ENCODE assay signal across 10 cellular contexts in genomic region chr1:55195523-55196233, GRCh38. TPM values are rescaled to one million over a fixed set of nuclear protein-coding genes. Genes with fewer than 3 reads are reported as not detected.
A peak's percentile ranks its signal among the peaks of the same experiment; 100 is the strongest.
DNase-seq lines count a peak whose midpoint lies in the region; ATAC-seq, FAIRE-seq and TF ChIP-seq lines count a peak whose summit lies in the region.
"Had no signal": no experiment of that assay in that cellular context is flagged by ENCODE, and none has a peak within 500 bp of the region (broad histone marks: within the 10 kb centered on the region; RNA-seq: fewer than 3 reads in every experiment).

No MANE protein-coding gene starts in this region.

- H3K27ac Mint-ChIP-seq in activated naive CD4-positive, alpha-beta T cell treated with anti-CD3 and anti-CD28 coated beads, Interleukin-2, amount 50 U/mL, for 24 hours: peak overlapping the region; percentile 75
- peak overlapping the region; percentile 14 to 83 for H3K27ac Mint-ChIP-seq in stimulated activated naive CD8-positive, alpha-beta T cell treated with anti-CD3 and anti-CD28 coated beads, Interleukin-15, amount 100 ng/mL, for 72 hours
- H3K27ac Mint-ChIP-seq in mesothelial cell of epicardium: no peak overlapping the region

- H3K4me3 Mint-ChIP-seq in activated naive CD4-positive, alpha-beta T cell treated with anti-CD3 and anti-CD28 coated beads, Interleukin-2, amount 50 U/mL, for 24 hours: peak overlapping the region; percentile 38
- peak overlapping the region; percentile 18 to 56 for H3K4me3 Mint-ChIP-seq in stimulated activated naive CD8-positive, alpha-beta T cell treated with anti-CD3 and anti-CD28 coated beads, Interleukin-15, amount 100 ng/mL, for 72 hours
- H3K4me3 Mint-ChIP-seq in mesothelial cell of epicardium: no peak overlapping the region

- H3K9me3 Mint-ChIP-seq in activated naive CD4-positive, alpha-beta T cell treated with anti-CD3 and anti-CD28 coated beads, Interleukin-2, amount 50 U/mL, for 24 hours: no peaks in the 10 kb centered on the region
- no peaks in the 10 kb centered on the region for H3K9me3 Mint-ChIP-seq in stimulated activated naive CD8-positive, alpha-beta T cell treated with anti-CD3 and anti-CD28 coated beads, Interleukin-15, amount 100 ng/mL, for 72 hours
- H3K9me3 Mint-ChIP-seq in mesothelial cell of epicardium: peaks cover 7% of the 10 kb centered on the region

- TF ChIP-seq POLR2A in esophagus squamous epithelium (IDR thresholded peaks at IDR 0.05): no peak

- 73 to 86% methylated on average over 3 of the region's 3 CpGs for WGBS in esophagus squamous epithelium, 2 donors

- no peak for DNase-seq in activated naive CD4-positive, alpha-beta T cell treated with Interleukin-2 at 50 U/mL for 16 hours
- DNase-seq in HL-60 (ENCODE audit: low read depth in 1 of 2, low spot score in 1 of 2) (peak; percentile 52 to 80), bronchial epithelial cell (ENCODE audit: low read depth) (peak; percentile 66), mesothelial cell of epicardium (ENCODE audit: low spot score in 2 of 2, unreplicated experiment in 2 of 2) (no peak), esophagus squamous epithelium (lab: John Stamatoyannopoulos, UW) (no peak)
- DNase-seq in stimulated activated naive CD8-positive, alpha-beta T cell treated with anti-CD3 and anti-CD28 coated beads, Interleukin-15, amount 100 ng/mL, for 72 hours: no peak
- DNase-seq: posterior cingulate gyrus had no signal

- TF ChIP-seq CTCF in HL-60 (IDR thresholded peaks at IDR 0.05; ENCODE audit: insufficient read depth, low read length): no peak
- no peak for TF ChIP-seq CTCF in bronchial epithelial cell (IDR thresholded peaks at IDR 0.05; ENCODE audit: insufficient read depth, low read length, severe bottlenecking)
- TF ChIP-seq CTCF in mesothelial cell of epicardium (IDR thresholded peaks at IDR 0.05; ENCODE audit: unreplicated experiment): no peak
- TF ChIP-seq CTCF in esophagus squamous epithelium (IDR thresholded peaks at IDR 0.05): no peak

- peaks cover 1% of the 10 kb centered on the region for H3K36me3 ChIP-seq in bronchial epithelial cell (ENCODE audit: control insufficient read depth, insufficient read depth, low read length)
- no peaks in the 10 kb centered on the region for H3K36me3 ChIP-seq in esophagus squamous epithelium

- H3K27me3 Mint-ChIP-seq in activated naive CD4-positive, alpha-beta T cell treated with anti-CD3 and anti-CD28 coated beads, Interleukin-2, amount 50 U/mL, for 24 hours: no peaks in the 10 kb centered on the region
- H3K27me3 Mint-ChIP-seq in stimulated activated naive CD8-positive, alpha-beta T cell treated with anti-CD3 and anti-CD28 coated beads, Interleukin-15, amount 100 ng/mL, for 72 hours: no peaks in the 10 kb centered on the region
- H3K27me3 Mint-ChIP-seq in mesothelial cell of epicardium (ENCODE audit: low read depth): no peaks in the 10 kb centered on the region

- peaks cover 14% of the 10 kb centered on the region for H3K36me3 Mint-ChIP-seq in activated naive CD4-positive, alpha-beta T cell treated with anti-CD3 and anti-CD28 coated beads, Interleukin-2, amount 50 U/mL, for 24 hours
- H3K36me3 Mint-ChIP-seq in mesothelial cell of epicardium: peaks cover 14% of the 10 kb centered on the region

- H3K27ac ChIP-seq in HL-60 (replicated peaks) (peak overlapping the region; percentile 47), esophagus squamous epithelium (no peak overlapping the region)
- H3K27ac ChIP-seq: BLaER1 had no signal

- intact Hi-C loops in esophagus squamous epithelium (cut with DNase I): no loop called here

- peaks cover 4 to 34% (median 9%) of the 10 kb centered on the region in 3 donors for H3K4me1 ChIP-seq in esophagus squamous epithelium

- H3K9me3 ChIP-seq in esophagus squamous epithelium: no peaks in the 10 kb centered on the region

- peaks cover 82% of the 10 kb centered on the region for H3K4me1 Mint-ChIP-seq in activated naive CD4-positive, alpha-beta T cell treated with anti-CD3 and anti-CD28 coated beads, Interleukin-2, amount 50 U/mL, for 24 hours
- peaks cover 65% of the 10 kb centered on the region for H3K4me1 Mint-ChIP-seq in stimulated activated naive CD8-positive, alpha-beta T cell treated with anti-CD3 and anti-CD28 coated beads, Interleukin-15, amount 100 ng/mL, for 72 hours
- peaks cover 5% of the 10 kb centered on the region for H3K4me1 Mint-ChIP-seq in mesothelial cell of epicardium

- peak; percentile 82 for ATAC-seq in stimulated activated naive CD8-positive, alpha-beta T cell treated with anti-CD3 and anti-CD28 coated beads, Interleukin-15, amount 100 ng/mL, for 72 hours
- no peak for ATAC-seq in HG03135 (IDR thresholded peaks at IDR 0.05; ENCODE audit: unreplicated experiment)

- H3K27me3 ChIP-seq in HL-60 (ENCODE audit: insufficient read depth, poor library complexity, severe bottlenecking) (no peaks in the 10 kb centered on the region), bronchial epithelial cell (ENCODE audit: control insufficient read depth, insufficient read depth, low read length) (no peaks in the 10 kb centered on the region), esophagus squamous epithelium (no peaks in the 10 kb centered on the region)
- H3K27me3 ChIP-seq: BLaER1 had no signal

- FAIRE-seq in bronchial epithelial cell (lab: Jason Lieb, UNC): no peak

- H3K4me3 ChIP-seq in HL-60 (replicated peaks; ENCODE audit: insufficient read depth, low read length) (peak overlapping the region; percentile 6; the same call in 1 of the 2 replicates), bronchial epithelial cell (ENCODE audit: low read depth, low read length) (no peak overlapping the region), esophagus squamous epithelium (no peak overlapping the region)
- H3K4me3 ChIP-seq: BLaER1 had no signal

RNA-seq across cellular contexts. Expression of gene USP24, which starts 19.5 kb away (rescaled TPM):
- total RNA-seq in bronchial epithelial cell (37.6 and 40.8 TPM in 2 replicates), mesothelial cell of epicardium (49.8 to 58.1 TPM (median 53.3 TPM) in 3 replicates), esophagus squamous epithelium (10 to 100 TPM; 21.8 to 47.1 (median 28.1) TPM)

Comparison
In these comparisons a context has a peak if more than half of its experiments do, and no peak if none do; other contexts are left out.
1. DNase-seq: peak in HL-60 (2 of 2) and bronchial epithelial cell (single experiment); none in activated naive CD4-positive, alpha-beta T cell treated with Interleukin-2 at 50 U/mL for 16 hours (single experiment), stimulated activated naive CD8-positive, alpha-beta T cell treated with anti-CD3 and anti-CD28 coated beads, Interleukin-15, amount 100 ng/mL, for 72 hours (0 of 2), mesothelial cell of epicardium (0 of 2) and esophagus squamous epithelium (single experiment).